8 cellular contexts compared by ENCODE assay signal in the genomic region with DNA sequence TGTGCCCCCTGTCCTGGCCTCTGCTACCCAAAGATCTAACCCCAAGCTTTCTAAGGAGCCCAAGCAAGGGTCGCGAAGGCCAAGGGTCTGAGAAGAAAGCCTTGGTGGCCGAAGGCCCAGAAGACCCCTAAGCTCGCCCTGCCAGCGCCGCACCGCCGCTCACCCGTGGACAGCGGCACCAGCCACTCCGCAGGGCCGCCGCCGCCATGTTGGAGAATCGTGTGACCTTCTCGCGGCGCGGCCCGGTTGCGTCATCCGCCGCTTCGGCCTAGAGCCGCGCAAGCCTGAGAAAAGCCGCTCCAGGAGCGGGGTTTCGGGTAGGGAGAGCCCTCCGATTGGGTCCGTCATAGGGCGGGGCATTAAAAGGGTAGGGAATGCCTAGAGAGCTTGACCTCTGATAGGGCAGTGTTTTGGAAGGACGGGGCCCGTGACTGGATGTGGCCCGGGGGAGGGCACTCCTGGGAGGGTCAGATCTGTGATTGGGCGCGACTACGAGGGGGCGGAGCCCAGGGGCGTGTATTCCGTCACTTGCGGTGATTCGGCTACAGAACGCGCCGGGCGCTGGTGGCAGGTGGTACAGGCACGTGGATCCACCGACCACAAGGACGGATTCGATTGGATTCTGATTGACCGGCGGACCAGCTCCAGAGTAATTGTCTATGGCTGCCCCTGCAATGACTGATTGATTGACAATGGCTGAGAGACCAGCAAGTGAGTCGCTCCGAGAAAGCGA. TPM values are rescaled to one million over a fixed set of nuclear protein-coding genes. Genes with fewer than 3 reads are reported as not detected.
DNase-seq lines count a peak whose midpoint lies in the region; ATAC-seq, FAIRE-seq and TF ChIP-seq lines count a peak whose summit lies in the region.

A gene with protein sequence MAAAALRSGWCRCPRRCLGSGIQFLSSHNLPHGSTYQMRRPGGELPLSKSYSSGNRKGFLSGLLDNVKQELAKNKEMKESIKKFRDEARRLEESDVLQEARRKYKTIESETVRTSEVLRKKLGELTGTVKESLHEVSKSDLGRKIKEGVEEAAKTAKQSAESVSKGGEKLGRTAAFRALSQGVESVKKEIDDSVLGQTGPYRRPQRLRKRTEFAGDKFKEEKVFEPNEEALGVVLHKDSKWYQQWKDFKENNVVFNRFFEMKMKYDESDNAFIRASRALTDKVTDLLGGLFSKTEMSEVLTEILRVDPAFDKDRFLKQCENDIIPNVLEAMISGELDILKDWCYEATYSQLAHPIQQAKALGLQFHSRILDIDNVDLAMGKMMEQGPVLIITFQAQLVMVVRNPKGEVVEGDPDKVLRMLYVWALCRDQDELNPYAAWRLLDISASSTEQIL (minus strand): TSS at position 223 of the 733 bp plus-strand sequence. CDS start 15 bp downstream, at position 208.

- FAIRE-seq in colon (lab: Jason Lieb, UNC), result peak; percentile 96

- peaks cover 24% of the 10 kb centered on the region for H3K36me3 ChIP-seq in BE2C

- ATAC-seq in HG03460 (IDR thresholded peaks at IDR 0.05; ENCODE audit: unreplicated experiment), result peak; percentile 95

- H3K9me3 ChIP-seq in BE2C, result no peaks in the 10 kb centered on the region

- TF ChIP-seq CTCF in BE2C (IDR thresholded peaks at IDR 0.05; ENCODE audit: low read depth, low read length), result no peak

- H3K4me1 ChIP-seq in BE2C, result no peaks in the 10 kb centered on the region

- DNase-seq in BE2C (peak; percentile 99), GM19240 (ENCODE audit: insufficient read length, low spot score) (peak; percentile 95), NCI-H526 (lab: John Stamatoyannopoulos, UW) (peak; percentile 96 to 98), kidney tubule cell (ENCODE audit: low spot score) (peak; percentile 100)
- DNase-seq in activated CD4-positive, alpha-beta T cell treated with anti-CD3 and anti-CD28 coated beads for 48 hours, result peak; percentile 99
- DNase-seq in stimulated activated CD4-positive, alpha-beta T cell treated with anti-CD3 and anti-CD28 coated beads, Interleukin-1b, Interleukin-23, amount 100 ng/mL, for 24 hours (ENCODE audit: low read depth in 4 of 4, low spot score in 1 of 4), result peak; percentile 94 to 99 (median 96)

- H3K27me3 ChIP-seq in BE2C, result no peaks in the 10 kb centered on the region

- H3K4me3 ChIP-seq in BE2C (ENCODE audit: low read depth, low read length), result peak within 1 kb of the TSS; percentile 90

RNA-seq across cellular contexts. Expression of the gene that starts here (rescaled TPM):
- polyA plus RNA-seq in BE2C (2012; ENCODE audit: insufficient read depth, insufficient read length, low read depth), result 277 TPM

Comparison
In these comparisons a context has a peak if more than half of its experiments do, and no peak if none do; other contexts are left out.
1. Peak in every context shown above with its lines: DNase-seq, ATAC-seq and H3K4me3 ChIP-seq.